In genomic region chr7:70410134-70410750, GRCh38 we compare ENCODE assay signal across 25 cellular contexts.
DNase-seq lines count a peak whose midpoint lies in the region; ATAC-seq and TF ChIP-seq lines count a peak whose summit lies in the region.
"Had no signal": no experiment of that assay in that cellular context is flagged by ENCODE, and none has a peak within 500 bp of the region (broad histone marks: within the 10 kb centered on the region; RNA-seq: fewer than 3 reads in every experiment).

No MANE protein-coding gene starts in this region.

- DNase-seq in left kidney (ENCODE audit: low read depth, low spot score) (peak; percentile 37), dorsolateral prefrontal cortex (no peak), foreskin fibroblast (no peak), activated T-cell treated with anti-CD3 and anti-CD28 coated beads for 4 hours (no peak)
- DNase-seq in activated naive CD4-positive, alpha-beta T cell treated with anti-CD3 and anti-CD28 coated beads, Interleukin-2, amount 50 U/mL, for 16 hours = no peak
- DNase-seq: activated CD4-positive, alpha-beta T cell treated with anti-CD3 and anti-CD28 coated beads for 36 hours; aorta; caudate nucleus; glutamatergic neuron; GM23248; Kasumi-1; naive thymus-derived CD4-positive, alpha-beta T cell; NCI-H1092; NCI-H1930; NCI-H345; NCI-H774; OCI-M1; stimulated activated CD4-positive, alpha-beta T cell treated with anti-CD3 and anti-CD28 coated beads, Interleukin-4, amount 100 ng/mL, for 4 hours; SW 1271; transverse colon had no signal

- no peaks in the 10 kb centered on the region for H3K9me2 ChIP-seq in DOHH2 (replicated peaks; ENCODE audit: control insufficient read depth, low read length)

- H3K9me3 ChIP-seq in DOHH2 (ENCODE audit: control insufficient read depth, insufficient read depth, low read length) = no peaks in the 10 kb centered on the region
- H3K9me3 ChIP-seq: right atrium auricular region, transverse colon had no signal

- H3K4me3 ChIP-seq in DOHH2 (ENCODE audit: low read length) (peak overlapping the region; percentile 66), dorsolateral prefrontal cortex (no peak overlapping the region), foreskin fibroblast (ENCODE audit: low read depth in 1 of 2, low read length in 2 of 2) (no peak overlapping the region)
- H3K4me3 ChIP-seq: GM23248, right atrium auricular region, transverse colon had no signal

- peak; percentile 54 for ATAC-seq in GM21390 (IDR thresholded peaks at IDR 0.05; ENCODE audit: unreplicated experiment)
- ATAC-seq in HG03095 (IDR thresholded peaks at IDR 0.05; ENCODE audit: unreplicated experiment) = peak; percentile 65
- ATAC-seq: activated CD4-positive, alpha-beta T cell treated with anti-CD3 and anti-CD28 coated beads for 36 hours; naive thymus-derived CD4-positive, alpha-beta T cell; Right ventricle myocardium inferior had no signal

- peaks cover 6% of the 10 kb centered on the region for H3K36me3 ChIP-seq in DOHH2 (ENCODE audit: control insufficient read depth, low read length)
- H3K36me3 ChIP-seq: right atrium auricular region, transverse colon had no signal

- intact Hi-C loops in dorsolateral prefrontal cortex (cut with DNase I) = loop anchor here (10.0 kb wide), 1 partner anchor 285 kb away; no protein-coding TSS in a partner anchor

- no peaks in the 10 kb centered on the region for H4K20me1 ChIP-seq in DOHH2 (ENCODE audit: control insufficient read depth, insufficient read depth, low read depth, low read length)

- H3K27ac ChIP-seq in DOHH2 (ENCODE audit: low read depth, low read length) (peak overlapping the region; percentile 90), dorsolateral prefrontal cortex (no peak overlapping the region)
- H3K27ac ChIP-seq: GM23248, right atrium auricular region, transverse colon had no signal

- H3K79me2 ChIP-seq in DOHH2 (ENCODE audit: control insufficient read depth, low read length) = no peaks in the 10 kb centered on the region

- TF ChIP-seq CTCF in DOHH2 (IDR thresholded peaks at IDR 0.05; ENCODE audit: low read depth, low read length, poor library complexity, severe bottlenecking) = no peak
- TF ChIP-seq CTCF in dorsolateral prefrontal cortex (IDR thresholded peaks at IDR 0.05 in 54 of 56, conservative IDR thresholded peaks at IDR 0.05 in 2 of 56; ENCODE audit: low read depth in 1 of 56, partially characterized antibody in 56 of 56) = no peak
- TF ChIP-seq CTCF in foreskin fibroblast (IDR thresholded peaks at IDR 0.05; ENCODE audit: low read depth, low read length) = no peak

- no peaks in the 10 kb centered on the region for H3K27me3 ChIP-seq in DOHH2 (ENCODE audit: control insufficient read depth, low read length)
- H3K27me3 ChIP-seq in dorsolateral prefrontal cortex = no peaks in the 10 kb centered on the region
- H3K27me3 ChIP-seq: right atrium auricular region, transverse colon had no signal

- peaks cover 93% of the 10 kb centered on the region for H3K4me1 ChIP-seq in DOHH2 (ENCODE audit: control insufficient read depth, low read length)
- H3K4me1 ChIP-seq: right atrium auricular region, transverse colon had no signal

- peak overlapping the region; percentile 80 for H3K4me2 ChIP-seq in DOHH2 (ENCODE audit: low read length)

- H3F3A ChIP-seq in DOHH2 (ENCODE audit: control insufficient read depth, insufficient read depth) = peaks cover 53% of the 10 kb centered on the region
